Comparison of ENCODE assay signal across 24 cellular contexts in genomic region chr4:104906274-104906673, GRCh38.
DNase-seq lines count a peak whose midpoint lies in the region; FAIRE-seq and TF ChIP-seq lines count a peak whose summit lies in the region.
"Had no signal": no experiment of that assay in that cellular context is flagged by ENCODE, and none has a peak within 500 bp of the region (broad histone marks: within the 10 kb centered on the region; RNA-seq: fewer than 3 reads in every experiment).

No MANE protein-coding gene starts in this region.

- no peaks in the 10 kb centered on the region for H3K9me1 ChIP-seq in keratinocyte (ENCODE audit: control insufficient read depth, extremely low read depth, insufficient read depth, low read length)

- H4K20me1 ChIP-seq in keratinocyte (ENCODE audit: control insufficient read depth, extremely low read depth, insufficient read depth, low read length): no peaks in the 10 kb centered on the region
- H4K20me1 ChIP-seq in smooth muscle cell (ENCODE audit: low read depth): no peaks in the 10 kb centered on the region
- H4K20me1 ChIP-seq: BLaER1 had no signal

- no peaks in the 10 kb centered on the region for H3K9me3 ChIP-seq in keratinocyte (ENCODE audit: control insufficient read depth, low read depth, low read length)
- H3K9me3 ChIP-seq in smooth muscle cell (replicated peaks; ENCODE audit: low read depth): no peaks in the 10 kb centered on the region
- H3K9me3 ChIP-seq: BLaER1, esophagus squamous epithelium, sigmoid colon had no signal

- H2AFZ ChIP-seq in keratinocyte (ENCODE audit: control insufficient read depth, low read length) (no peak overlapping the region), smooth muscle cell (ENCODE audit: low read depth) (no peak overlapping the region)

- H3F3A ChIP-seq in smooth muscle cell (ENCODE audit: low read depth): no peaks in the 10 kb centered on the region

- H3K4me3 ChIP-seq in keratinocyte (ENCODE audit: control insufficient read depth in 2 of 3, extremely low read depth in 1 of 3, insufficient read depth in 2 of 3, low read depth in 1 of 3, low read length in 3 of 3): no peak overlapping the region
- no peak overlapping the region for H3K4me3 ChIP-seq in smooth muscle cell
- H3K4me3 ChIP-seq: BLaER1, coronary artery, esophagus squamous epithelium, sigmoid colon had no signal

- no peaks in the 10 kb centered on the region for H3K79me2 ChIP-seq in keratinocyte (ENCODE audit: control insufficient read depth, insufficient read depth, low read length)
- H3K79me2 ChIP-seq in smooth muscle cell (ENCODE audit: low read depth): no peaks in the 10 kb centered on the region

- H3K27ac ChIP-seq in keratinocyte (ENCODE audit: control insufficient read depth, insufficient read depth, low read length): no peak overlapping the region
- no peak overlapping the region for H3K27ac ChIP-seq in smooth muscle cell (ENCODE audit: low read depth)
- H3K27ac ChIP-seq: BLaER1, coronary artery, esophagus squamous epithelium, sigmoid colon had no signal

- WGBS in smooth muscle cell (ENCODE audit: low lambda C conversion rate): 76% methylated on average over 2 of the region's 2 CpGs

- H3K36me3 ChIP-seq in keratinocyte (ENCODE audit: control insufficient read depth in 2 of 2, extremely low read depth in 1 of 2, insufficient read depth in 2 of 2, low read length in 2 of 2) (no peaks in the 10 kb centered on the region), smooth muscle cell (ENCODE audit: low read depth) (no peaks in the 10 kb centered on the region)
- H3K36me3 ChIP-seq: BLaER1, esophagus squamous epithelium, sigmoid colon had no signal

- no peaks in the 10 kb centered on the region for H3K4me1 ChIP-seq in keratinocyte (ENCODE audit: control insufficient read depth, extremely low read depth, insufficient read depth, low read length)
- H3K4me1 ChIP-seq in smooth muscle cell (ENCODE audit: low read depth): no peaks in the 10 kb centered on the region
- H3K4me1 ChIP-seq: BLaER1, sigmoid colon had no signal

- peak; percentile 5 for FAIRE-seq in keratinocyte (lab: Jason Lieb, UNC)
- FAIRE-seq: bronchial epithelial cell, HTR-8/SVneo had no signal

- H3K4me2 ChIP-seq in keratinocyte (ENCODE audit: control insufficient read depth, extremely low read depth, insufficient read depth, low read depth, low read length) (no peak overlapping the region), smooth muscle cell (no peak overlapping the region)
- H3K4me2 ChIP-seq: BLaER1 had no signal

- DNase-seq in COR-L47 (lab: John Stamatoyannopoulos, UW) (peak; percentile 34), NCI-H1694 (lab: John Stamatoyannopoulos, UW) (peak; percentile 77), NCI-H748 (lab: John Stamatoyannopoulos, UW; ENCODE audit: unreplicated experiment) (peak; percentile 62), keratinocyte (ENCODE audit: low read depth, low spot score) (no peak), smooth muscle cell (lab: John Stamatoyannopoulos, UW; ENCODE audit: unreplicated experiment) (no peak), NOMO-1 treated with dmso at 0.1 percent for 144 hours (lab: John Stamatoyannopoulos, UW; ENCODE audit: unreplicated experiment) (no peak)
- DNase-seq in activated naive CD4-positive, alpha-beta T cell (lab: John Stamatoyannopoulos, UW): no peak
- no peak for DNase-seq in activated CD4-positive, CD25-positive, alpha-beta regulatory T cell (lab: John Stamatoyannopoulos, UW)
- DNase-seq: activated CD4-positive, alpha-beta memory T cell treated with anti-CD3 and anti-CD28 coated beads, Interleukin-2, amount 10 ng/mL, durations not matched to agents 7 days and 5 days; activated gamma-delta T cell; activated T-cell treated with anti-CD3 and anti-CD28 coated beads for 4 hours; Calu3; endodermal cell; esophagus squamous epithelium; NCI-H345; posterior cingulate gyrus; Right ventricle myocardium superior; sigmoid colon; substantia nigra; SW 1271 had no signal

- TF ChIP-seq CTCF in keratinocyte (optimal IDR thresholded peaks at IDR 0.05 in 1 of 3, IDR thresholded peaks at IDR 0.05 in 1 of 3, conservative IDR thresholded peaks at IDR 0.05 in 1 of 3; ENCODE audit: extremely low read depth in 1 of 3, insufficient read depth in 2 of 3, low read length in 3 of 3) (no peak), smooth muscle cell (IDR thresholded peaks at IDR 0.05; ENCODE audit: borderline replicate concordance, insufficient read depth, poor library complexity, severe bottlenecking) (no peak)

- dilution Hi-C loops in keratinocyte (cut with MboI; ENCODE audit: extremely low pct_ligation_motif_present, low sequenced_read_pairs): no loop called here

- no peak overlapping the region for H3K9ac ChIP-seq in keratinocyte (ENCODE audit: control insufficient read depth, extremely low read depth, insufficient read depth, low read length)
- no peak overlapping the region for H3K9ac ChIP-seq in smooth muscle cell (ENCODE audit: low read depth)
- H3K9ac ChIP-seq: BLaER1 had no signal

- no peaks in the 10 kb centered on the region for H3K27me3 ChIP-seq in keratinocyte (ENCODE audit: control insufficient read depth, extremely low read depth, insufficient read depth, low read length)
- H3K27me3 ChIP-seq in smooth muscle cell (ENCODE audit: low read depth): peaks cover 19% of the 10 kb centered on the region
- H3K27me3 ChIP-seq: BLaER1, esophagus squamous epithelium, sigmoid colon had no signal

Comparison
In these comparisons a context has a peak if more than half of its experiments do, and no peak if none do; other contexts are left out.
1. DNase-seq: peak in COR-L47 (single experiment), NCI-H1694 (single experiment) and NCI-H748 (single experiment); none in keratinocyte (single experiment), smooth muscle cell (single experiment), activated naive CD4-positive, alpha-beta T cell (0 of 4), activated CD4-positive, CD25-positive, alpha-beta regulatory T cell (0 of 4) and NOMO-1 treated with dmso at 0.1 percent for 144 hours (single experiment).